8 cellular contexts compared by ENCODE assay signal in the genomic region with DNA sequence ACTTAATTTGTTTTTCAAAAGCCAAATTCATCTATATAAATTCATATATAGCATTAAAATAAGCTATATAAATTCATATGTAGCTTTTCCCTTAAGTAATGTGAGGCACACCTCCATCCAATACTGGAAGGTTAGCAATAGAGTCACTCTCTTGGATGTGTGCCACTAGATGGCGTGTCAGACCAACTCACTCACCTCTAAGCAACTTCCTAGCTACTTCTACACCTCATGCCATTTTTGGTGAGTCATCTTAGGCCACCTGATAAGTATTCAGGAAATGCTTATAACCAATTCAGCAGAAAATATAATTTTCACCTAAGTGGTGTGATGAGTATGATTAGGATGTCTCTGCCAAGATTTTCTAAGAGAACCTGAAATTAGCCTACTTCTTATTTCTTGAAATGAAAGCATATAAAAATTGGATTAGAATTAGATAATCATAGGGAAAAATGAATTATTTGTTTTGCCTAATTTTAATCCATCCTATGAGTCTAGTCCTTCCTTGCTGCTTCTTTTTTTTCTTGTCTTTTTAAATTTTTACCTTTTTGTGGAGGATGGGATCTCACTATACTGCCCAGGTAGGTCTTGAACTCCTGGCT. TPM values are rescaled to one million over a fixed set of nuclear protein-coding genes. Genes with fewer than 3 reads are reported as not detected.
DNase-seq lines count a peak whose midpoint lies in the region; ATAC-seq and TF ChIP-seq lines count a peak whose summit lies in the region.

No MANE protein-coding gene starts in this region.

- H3K36me3 ChIP-seq in cardiac muscle cell = no peaks in the 10 kb centered on the region

- no peaks in the 10 kb centered on the region for H3K9me3 ChIP-seq in cardiac muscle cell (ENCODE audit: low read depth)

- peak; percentile 65 for TF ChIP-seq CTCF in GM12874 (IDR thresholded peaks at IDR 0.05; ENCODE audit: insufficient read depth, low read depth, low read length)
- TF ChIP-seq CTCF in cardiac muscle cell (IDR thresholded peaks at IDR 0.05; ENCODE audit: low read depth, low read length) = peak; percentile 72

- no peaks in the 10 kb centered on the region for H3K36me3 Mint-ChIP-seq in activated naive CD4-positive, alpha-beta T cell treated with anti-CD3 and anti-CD28 coated beads, Interleukin-2, amount 50 U/mL, for 72 hours

- H3K4me1 ChIP-seq in cardiac muscle cell (ENCODE audit: low read depth) = no peaks in the 10 kb centered on the region

- H3K27ac ChIP-seq in cardiac muscle cell = no peak overlapping the region

- H3K27me3 ChIP-seq in cardiac muscle cell = no peaks in the 10 kb centered on the region

- no peak overlapping the region for H3K27ac Mint-ChIP-seq in activated naive CD4-positive, alpha-beta T cell treated with anti-CD3 and anti-CD28 coated beads, Interleukin-2, amount 50 U/mL, for 72 hours

- DNase-seq in NCI-H1105 (lab: John Stamatoyannopoulos, UW) = peak; percentile 79
- DNase-seq in activated naive CD4-positive, alpha-beta T cell treated with anti-CD3 and anti-CD28 coated beads, Interleukin-2, amount 50 U/mL, for 72 hours (ENCODE audit: low spot score in 2 of 2) = peak; percentile 68 to 71
- DNase-seq in cardiac muscle cell (ENCODE audit: low read depth in 1 of 2, low spot score in 1 of 2) = peak; percentile 87 to 91
- peak; percentile 54 for DNase-seq in retina
- DNase-seq in epidermal melanocyte (ENCODE audit: insufficient read length, low spot score) = no peak

- ATAC-seq in HG02678 (IDR thresholded peaks at IDR 0.05; ENCODE audit: unreplicated experiment) = peak; percentile 97
- ATAC-seq in SK-N-SH treated with all-trans-retinoic acid at 6 μM for 48 hours = peak; percentile 99
- peak; percentile 96 to 100 for ATAC-seq in activated naive CD4-positive, alpha-beta T cell treated with anti-CD3 and anti-CD28 coated beads, Interleukin-2, amount 50 U/mL, for 72 hours

- H3K4me3 ChIP-seq in cardiac muscle cell = no peak overlapping the region

- H3K9me3 Mint-ChIP-seq in activated naive CD4-positive, alpha-beta T cell treated with anti-CD3 and anti-CD28 coated beads, Interleukin-2, amount 50 U/mL, for 72 hours = peaks cover 0 to 5% of the 10 kb centered on the region in 2 donors

TF ChIP-seq in SK-N-SH treated with all-trans-retinoic acid at 6 μM for 48 hours, 23 proteins besides CTCF, POLR2A, EP300 and RAD21:
- TF ChIP-seq SNAI2 (CRISPR knock-in tag; IDR thresholded peaks at IDR 0.05) (no peak), CSRNP3 (CRISPR knock-in tag; IDR thresholded peaks at IDR 0.05) (no peak), ZC3H10 (CRISPR knock-in tag; IDR thresholded peaks at IDR 0.05) (no peak), ZNF70 (CRISPR knock-in tag; IDR thresholded peaks at IDR 0.05) (no peak), ZFP30 (CRISPR knock-in tag; IDR thresholded peaks at IDR 0.05) (no peak), ZNF8 (CRISPR knock-in tag; IDR thresholded peaks at IDR 0.05) (no peak), ZFP3 (CRISPR knock-in tag; IDR thresholded peaks at IDR 0.05) (no peak), ARNTL (CRISPR knock-in tag; IDR thresholded peaks at IDR 0.05; ENCODE audit: borderline replicate concordance, low read depth) (no peak), OSR1 (CRISPR knock-in tag; IDR thresholded peaks at IDR 0.05) (no peak), TOX (CRISPR knock-in tag; IDR thresholded peaks at IDR 0.05; ENCODE audit: borderline replicate concordance) (no peak), RARB (CRISPR knock-in tag; IDR thresholded peaks at IDR 0.05) (no peak), POU6F1 (CRISPR knock-in tag; IDR thresholded peaks at IDR 0.05; ENCODE audit: borderline replicate concordance, low read depth) (no peak), CSDC2 (CRISPR knock-in tag; IDR thresholded peaks at IDR 0.05) (no peak), PPARA (CRISPR knock-in tag; IDR thresholded peaks at IDR 0.05; ENCODE audit: borderline replicate concordance) (no peak), GLIS3 (CRISPR knock-in tag; IDR thresholded peaks at IDR 0.05) (no peak), ISL1 (CRISPR knock-in tag; IDR thresholded peaks at IDR 0.05) (no peak), BACH2 (CRISPR knock-in tag; IDR thresholded peaks at IDR 0.05; ENCODE audit: borderline replicate concordance) (no peak), TCF4 (CRISPR knock-in tag; IDR thresholded peaks at IDR 0.05; ENCODE audit: borderline replicate concordance) (no peak)
- TF ChIP-seq, protein P1, sequence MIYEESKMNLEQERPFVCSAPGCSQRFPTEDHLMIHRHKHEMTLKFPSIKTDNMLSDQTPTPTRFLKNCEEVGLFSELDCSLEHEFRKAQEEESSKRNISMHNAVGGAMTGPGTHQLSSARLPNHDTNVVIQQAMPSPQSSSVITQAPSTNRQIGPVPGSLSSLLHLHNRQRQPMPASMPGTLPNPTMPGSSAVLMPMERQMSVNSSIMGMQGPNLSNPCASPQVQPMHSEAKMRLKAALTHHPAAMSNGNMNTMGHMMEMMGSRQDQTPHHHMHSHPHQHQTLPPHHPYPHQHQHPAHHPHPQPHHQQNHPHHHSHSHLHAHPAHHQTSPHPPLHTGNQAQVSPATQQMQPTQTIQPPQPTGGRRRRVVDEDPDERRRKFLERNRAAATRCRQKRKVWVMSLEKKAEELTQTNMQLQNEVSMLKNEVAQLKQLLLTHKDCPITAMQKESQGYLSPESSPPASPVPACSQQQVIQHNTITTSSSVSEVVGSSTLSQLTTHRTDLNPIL (CRISPR knock-in tag; IDR thresholded peaks at IDR 0.05; ENCODE audit: low read depth) = no peak
- TF ChIP-seq, protein P2, sequence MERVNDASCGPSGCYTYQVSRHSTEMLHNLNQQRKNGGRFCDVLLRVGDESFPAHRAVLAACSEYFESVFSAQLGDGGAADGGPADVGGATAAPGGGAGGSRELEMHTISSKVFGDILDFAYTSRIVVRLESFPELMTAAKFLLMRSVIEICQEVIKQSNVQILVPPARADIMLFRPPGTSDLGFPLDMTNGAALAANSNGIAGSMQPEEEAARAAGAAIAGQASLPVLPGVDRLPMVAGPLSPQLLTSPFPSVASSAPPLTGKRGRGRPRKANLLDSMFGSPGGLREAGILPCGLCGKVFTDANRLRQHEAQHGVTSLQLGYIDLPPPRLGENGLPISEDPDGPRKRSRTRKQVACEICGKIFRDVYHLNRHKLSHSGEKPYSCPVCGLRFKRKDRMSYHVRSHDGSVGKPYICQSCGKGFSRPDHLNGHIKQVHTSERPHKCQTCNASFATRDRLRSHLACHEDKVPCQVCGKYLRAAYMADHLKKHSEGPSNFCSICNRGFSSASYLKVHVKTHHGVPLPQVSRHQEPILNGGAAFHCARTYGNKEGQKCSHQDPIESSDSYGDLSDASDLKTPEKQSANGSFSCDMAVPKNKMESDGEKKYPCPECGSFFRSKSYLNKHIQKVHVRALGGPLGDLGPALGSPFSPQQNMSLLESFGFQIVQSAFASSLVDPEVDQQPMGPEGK (CRISPR knock-in tag; IDR thresholded peaks at IDR 0.05; ENCODE audit: borderline replicate concordance) = no peak
TF ChIP-seq in SK-N-SH treated with all-trans-retinoic acid at 6 μM for 48 hours: peak in this region for 0.

RNA-seq across cellular contexts. Expression of gene TADA1, which starts 34.4 kb away (rescaled TPM):
- total RNA-seq in activated naive CD4-positive, alpha-beta T cell treated with anti-CD3 and anti-CD28 coated beads, Interleukin-2, amount 50 U/mL, for 72 hours = 10 to 100 TPM; 13.6 to 23.6 TPM
- 11.6 and 18.3 TPM in 2 replicates for total RNA-seq in cardiac muscle cell
- 15.9 and 32.3 TPM in 2 replicates for polyA plus RNA-seq in cardiac muscle cell
